Comparison of ENCODE assay signal across 25 cellular contexts in genomic region chr4:6971536-6972374, GRCh38.
DNase-seq lines count a peak whose midpoint lies in the region; ATAC-seq, FAIRE-seq and TF ChIP-seq lines count a peak whose summit lies in the region.
"Had no signal": no experiment of that assay in that cellular context is flagged by ENCODE, and none has a peak within 500 bp of the region (broad histone marks: within the 10 kb centered on the region; RNA-seq: fewer than 3 reads in every experiment).

No MANE protein-coding gene starts in this region.

- peak overlapping the region; percentile 81 for H3K18ac ChIP-seq in H1 (ENCODE audit: extremely low read depth, low read length)

- no peaks in the 10 kb centered on the region for H3K27me3 Mint-ChIP-seq in CD4-positive, CD25-positive, alpha-beta regulatory T cell
- H3K27me3 Mint-ChIP-seq in progenitor cell of endocrine pancreas: no peaks in the 10 kb centered on the region
- H3K27me3 Mint-ChIP-seq: activated CD4-positive, alpha-beta memory T cell treated with anti-CD3 and anti-CD28 coated beads for 36 hours; activated naive CD8-positive, alpha-beta T cell had no signal

- no peaks in the 10 kb centered on the region for H3K23me2 ChIP-seq in H1 (ENCODE audit: low read depth, low read length)

- H3K4me2 ChIP-seq in H1 (ENCODE audit: insufficient read depth in 1 of 2, low read depth in 2 of 2, low read length in 2 of 2) (peak overlapping the region in 1 of 2 experiments; percentile 74; a peak in 1 of 4 replicates), parathyroid adenoma (ENCODE audit: low read length) (peak overlapping the region; percentile 37)
- H3K4me2 ChIP-seq: SK-N-SH had no signal

- peaks cover 0 to 1% of the 10 kb centered on the region in 2 experiments for H4K20me1 ChIP-seq in H1 (replicated peaks in 1 of 2; ENCODE audit: control insufficient read depth in 1 of 2, insufficient read depth in 2 of 2, low read length in 2 of 2)

- no peak overlapping the region for H4K5ac ChIP-seq in H1 (ENCODE audit: insufficient read length, low read depth, low read length)

- H3K4me1 ChIP-seq in CD4-positive, CD25-positive, alpha-beta regulatory T cell (ENCODE audit: control insufficient read depth, insufficient read depth, low read length, poor library complexity, severe bottlenecking): peaks cover 9% of the 10 kb centered on the region
- H3K4me1 ChIP-seq in H1 (replicated peaks in 1 of 4; ENCODE audit: control insufficient read depth in 3 of 4, insufficient read depth in 4 of 4, low read length in 3 of 4): peaks cover 15 to 23% (median 19%) of the 10 kb centered on the region in 4 experiments; a peak in 6 of 7 replicates
- peaks cover 4% of the 10 kb centered on the region for H3K4me1 ChIP-seq in parathyroid adenoma

- WGBS in H1 (ENCODE audit: extremely low coverage in 1 of 2, insufficient coverage in 1 of 2, insufficient read length in 1 of 2, insufficient replicate concordance in 2 of 2, low coverage in 1 of 2, low lambda C conversion rate in 2 of 2, missing lambda C conversion rate in 1 of 2), 2 experiments: 91% methylated on average over 16 of the region's 16 CpGs; no CpG with 5 or more reads in 1 of the 2 experiments

- H3K9ac ChIP-seq in H1 (replicated peaks in 1 of 4; ENCODE audit: extremely low read depth in 1 of 4, low read depth in 3 of 4, low read length in 3 of 4): peak overlapping the region in 1 of 4 experiments; percentile 33; a peak in 2 of 7 replicates
- H3K9ac ChIP-seq in parathyroid adenoma: no peak overlapping the region
- H3K9ac ChIP-seq: SK-N-SH had no signal

- no peak overlapping the region for H3K14ac ChIP-seq in H1 (ENCODE audit: insufficient read length)

- no peak overlapping the region for H3K23ac ChIP-seq in H1 (ENCODE audit: insufficient read length)

- H2AK5ac ChIP-seq in H1 (ENCODE audit: low read depth, low read length): peak overlapping the region; percentile 89

- no peak for ATAC-seq in CD4-positive, CD25-positive, alpha-beta regulatory T cell (ENCODE audit: low read depth in 2 of 2)

- H4K8ac ChIP-seq in H1 (ENCODE audit: extremely low read depth, insufficient read depth, low read length): no peak overlapping the region; the same call in 1 of the 2 replicates

- H3K4ac ChIP-seq in H1 (replicated peaks; ENCODE audit: insufficient read length, low read depth, low read length): no peak overlapping the region

- POLR2A ChIA-PET in H1 (lab: Charles Lee; ENCODE audit: partially characterized antibody): interaction anchor here (0.6 to 3.8 kb wide), 7 partner anchors 9 to 223 kb away, joined by 4 to 29 read pairs (median 5); partner anchors contain the start of gene GRPEL1

- H2BK15ac ChIP-seq in H1 (ENCODE audit: low read length): no peak overlapping the region

- peak overlapping the region in 2 of 3 donors; percentile 12 to 79 for H3K27ac Mint-ChIP-seq in CD4-positive, CD25-positive, alpha-beta regulatory T cell
- no peak overlapping the region for H3K27ac Mint-ChIP-seq in progenitor cell of endocrine pancreas
- H3K27ac Mint-ChIP-seq: activated CD4-positive, alpha-beta memory T cell treated with anti-CD3 and anti-CD28 coated beads for 36 hours had no signal

- H3K9me3 ChIP-seq in CD4-positive, CD25-positive, alpha-beta regulatory T cell (ENCODE audit: control insufficient read depth in 2 of 2, low read length in 2 of 2): no peaks in the 10 kb centered on the region
- no peaks in the 10 kb centered on the region for H3K9me3 ChIP-seq in H1 (ENCODE audit: insufficient read depth in 2 of 2, low read depth in 1 of 2, low read length in 1 of 2)
- H3K9me3 ChIP-seq in parathyroid adenoma (ENCODE audit: control insufficient read depth, low read length): no peaks in the 10 kb centered on the region
- H3K9me3 ChIP-seq: Caco-2, heart right ventricle, SK-N-SH had no signal

- H2BK12ac ChIP-seq in H1 (ENCODE audit: low read depth, low read length): peak overlapping the region; percentile 96

- peak overlapping the region; percentile 77 for H2BK5ac ChIP-seq in H1 (ENCODE audit: low read depth, low read length)

- peaks cover 33% of the 10 kb centered on the region for H3K36me3 ChIP-seq in CD4-positive, CD25-positive, alpha-beta regulatory T cell (ENCODE audit: control insufficient read depth, insufficient read depth, low read length)
- H3K36me3 ChIP-seq in H7 (replicated peaks; ENCODE audit: control insufficient read depth, insufficient read depth, low read length) (peaks cover 1% of the 10 kb centered on the region; the same call in 1 of the 2 replicates), H1 (ENCODE audit: control insufficient read depth in 2 of 4, insufficient read depth in 4 of 4, low read length in 3 of 4) (no peaks in the 10 kb centered on the region), parathyroid adenoma (ENCODE audit: control insufficient read depth, insufficient read depth, low read length) (no peaks in the 10 kb centered on the region)

- peak overlapping the region in 1 of 4 donors; percentile 73 for H3K4me3 Mint-ChIP-seq in CD4-positive, CD25-positive, alpha-beta regulatory T cell
- H3K4me3 Mint-ChIP-seq in progenitor cell of endocrine pancreas (ENCODE audit: low read depth): no peak overlapping the region
- H3K4me3 Mint-ChIP-seq: activated CD4-positive, alpha-beta memory T cell treated with anti-CD3 and anti-CD28 coated beads for 36 hours; activated naive CD8-positive, alpha-beta T cell had no signal

- CTCF ChIA-PET in H1 (lab: Charles Lee; ENCODE audit: partially characterized antibody): interaction anchor here (1.1 to 5.0 kb wide), 7 partner anchors 9 to 85 kb away, joined by 3 to 31 read pairs (median 7); partner anchors contain the start of gene TBC1D14

- H2BK120ac ChIP-seq in H1 (replicated peaks; ENCODE audit: low read depth, low read length): peak overlapping the region; percentile 14

- peaks cover 17 to 28% (median 24%) of the 10 kb centered on the region in 4 donors for H3K4me1 Mint-ChIP-seq in CD4-positive, CD25-positive, alpha-beta regulatory T cell
- H3K4me1 Mint-ChIP-seq in progenitor cell of endocrine pancreas (ENCODE audit: low read depth): peaks cover 14% of the 10 kb centered on the region

- H3K9me3 Mint-ChIP-seq in CD4-positive, CD25-positive, alpha-beta regulatory T cell: no peaks in the 10 kb centered on the region
- H3K9me3 Mint-ChIP-seq in progenitor cell of endocrine pancreas (ENCODE audit: low read depth): peaks cover 6% of the 10 kb centered on the region
- H3K9me3 Mint-ChIP-seq: activated CD4-positive, alpha-beta memory T cell treated with anti-CD3 and anti-CD28 coated beads for 36 hours had no signal

- no peak overlapping the region for H2AFZ ChIP-seq in H1 (ENCODE audit: low read length)
- H2AFZ ChIP-seq in parathyroid adenoma: no peak overlapping the region

- no peak for TF ChIP-seq EP300 in H1 (IDR thresholded peaks at IDR 0.05; ENCODE audit: borderline replicate concordance in 1 of 2, low read depth in 2 of 2, low read length in 2 of 2)

- peaks cover 17% of the 10 kb centered on the region for H3K36me3 Mint-ChIP-seq in CD4-positive, CD25-positive, alpha-beta regulatory T cell
- peaks cover 16% of the 10 kb centered on the region for H3K36me3 Mint-ChIP-seq in progenitor cell of endocrine pancreas (ENCODE audit: insufficient read depth)

- H4K91ac ChIP-seq in H1 (replicated peaks; ENCODE audit: insufficient read length, low read length): no peak overlapping the region

- TF ChIP-seq CTCF in H1 (IDR thresholded peaks at IDR 0.05; ENCODE audit: control extremely low read depth in 1 of 3, insufficient read depth in 1 of 3, low read depth in 1 of 3, low read length in 3 of 3): no peak
- TF ChIP-seq CTCF in parathyroid adenoma (IDR thresholded peaks at IDR 0.05): no peak
- TF ChIP-seq CTCF in progenitor cell of endocrine pancreas (IDR thresholded peaks at IDR 0.05; ENCODE audit: unreplicated experiment): no peak

- H3K79me2 ChIP-seq in H1 (ENCODE audit: control insufficient read depth in 1 of 2, insufficient read depth in 2 of 2, low read length in 2 of 2) (peaks cover 0 to 4% of the 10 kb centered on the region in 2 experiments; a peak in 1 of 4 replicates), parathyroid adenoma (peaks cover 3% of the 10 kb centered on the region)

- H3K4me3 ChIP-seq in CD4-positive, CD25-positive, alpha-beta regulatory T cell (ENCODE audit: low read depth, low read length): no peak overlapping the region
- H3K4me3 ChIP-seq in H7 (ENCODE audit: insufficient read depth, low read depth, low read length) (no peak overlapping the region), H1 (ENCODE audit: extremely low read depth in 1 of 4, insufficient read depth in 2 of 4, low read depth in 3 of 4, low read length in 4 of 4) (no peak overlapping the region; a peak in 1 of 8 replicates), parathyroid adenoma (ENCODE audit: low read depth, low read length) (no peak overlapping the region)
- H3K4me3 ChIP-seq: heart right ventricle, lung had no signal

- H2BK20ac ChIP-seq in H1 (ENCODE audit: low read length): peak overlapping the region; percentile 67; the same call in 1 of the 2 replicates

- TF ChIP-seq RAD21 in H1 (IDR thresholded peaks at IDR 0.05 in 1 of 2, conservative IDR thresholded peaks at IDR 0.05 in 1 of 2; ENCODE audit: low read depth in 2 of 2, low read length in 2 of 2): no peak

- no peak for TF ChIP-seq POLR2A in H1 (IDR thresholded peaks at IDR 0.05; ENCODE audit: control extremely low read depth in 1 of 2, low read depth in 2 of 2, low read length in 2 of 2)

- H3K27ac ChIP-seq in CD4-positive, CD25-positive, alpha-beta regulatory T cell (ENCODE audit: insufficient read depth, low read length, poor library complexity, severe bottlenecking): no peak overlapping the region
- H3K27ac ChIP-seq in H1 (ENCODE audit: low read depth, low read length): peak overlapping the region; percentile 81
- H3K27ac ChIP-seq in parathyroid adenoma: peak overlapping the region; percentile 74
- H3K27ac ChIP-seq: heart right ventricle had no signal

- DNase-seq in CD4-positive, CD25-positive, alpha-beta regulatory T cell: no peak
- DNase-seq in H7 (peak; percentile 22), H1 (ENCODE audit: low read depth in 1 of 2, low spot score in 2 of 2) (no peak), progenitor cell of endocrine pancreas (ENCODE audit: low spot score, unreplicated experiment) (no peak), COR-L47 (lab: John Stamatoyannopoulos, UW) (no peak), ecto neural progenitor cell (ENCODE audit: low spot score) (no peak)
- DNase-seq: activated CD4-positive, alpha-beta memory T cell treated with anti-CD3 and anti-CD28 coated beads for 36 hours; activated CD4-positive, CD25-positive, alpha-beta regulatory T cell; Caco-2; DND-41; HCEC 1CT; heart right ventricle; NCI-H1105 treated with DMSO at 0.1 percent for 48 hours; NCI-H2081; NCI-H510A; NK-92 treated with Interleukin-12 subunit alpha and Interleukin-12 subunit beta, amount 100 ng/mL, for 24 hours; occipital lobe; SK-N-SH; stimulated activated naive CD4-positive, alpha-beta T cell; T-helper 9 cell had no signal

- no peak for FAIRE-seq in H1 (lab: Jason Lieb, UNC)
- FAIRE-seq: endometrium, HTR-8/SVneo had no signal

- no peak overlapping the region for H3K56ac ChIP-seq in H1 (replicated peaks; ENCODE audit: insufficient read length, low read depth, low read length)

- H3K27me3 ChIP-seq in CD4-positive, CD25-positive, alpha-beta regulatory T cell (ENCODE audit: control insufficient read depth, insufficient read depth, low read length): no peaks in the 10 kb centered on the region
- H3K27me3 ChIP-seq in H7 (ENCODE audit: control insufficient read depth, insufficient read depth, low read length): no peaks in the 10 kb centered on the region
- no peaks in the 10 kb centered on the region for H3K27me3 ChIP-seq in H1 (replicated peaks in 1 of 4; ENCODE audit: control insufficient read depth in 3 of 4, extremely low read depth in 1 of 4, insufficient read depth in 3 of 4, low read length in 3 of 4)
- no peaks in the 10 kb centered on the region for H3K27me3 ChIP-seq in parathyroid adenoma (ENCODE audit: control insufficient read depth, insufficient read depth, low read length)
- H3K27me3 ChIP-seq: heart right ventricle had no signal

- peaks cover 8% of the 10 kb centered on the region; the same call in 1 of the 2 replicates for H3K79me1 ChIP-seq in H1 (ENCODE audit: low read depth, low read length)
